In the genomic region with DNA sequence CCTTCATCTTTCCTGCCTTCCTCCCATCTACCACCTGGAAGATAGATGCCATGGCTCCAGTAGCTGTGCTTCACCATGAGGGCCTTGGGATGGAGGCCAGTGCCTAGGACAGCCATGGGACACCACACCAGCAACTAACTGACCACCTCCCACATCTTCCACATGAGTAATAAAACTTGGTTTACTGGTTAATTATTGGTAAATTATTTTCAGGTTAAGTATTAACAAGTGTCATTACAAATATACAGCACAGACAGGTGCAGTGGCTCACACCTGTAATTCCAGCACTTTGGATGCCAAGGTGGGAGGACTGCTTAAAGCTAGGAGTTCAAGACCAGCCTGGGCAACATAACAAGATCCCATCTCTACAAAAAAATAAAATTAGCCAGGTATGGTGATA, we compare ENCODE assay signal across 23 cellular contexts. TPM values are rescaled to one million over a fixed set of nuclear protein-coding genes. Genes with fewer than 3 reads are reported as not detected.
"Had no signal": no experiment of that assay in that cellular context is flagged by ENCODE, and none has a peak within 500 bp of the region (broad histone marks: within the 10 kb centered on the region; RNA-seq: fewer than 3 reads in every experiment).

No MANE protein-coding gene starts in this region.

- H3K27ac ChIP-seq: cardiac muscle cell, colonic mucosa, gastroesophageal sphincter, prostate gland, SJCRH30, spleen, suprapubic skin had no signal

- H3K4me1 ChIP-seq: colonic mucosa, prostate gland had no signal

- H3K36me3 Mint-ChIP-seq: activated naive CD4-positive, alpha-beta T cell treated with anti-CD3 and anti-CD28 coated beads, Interleukin-2, amount 50 U/mL, for 24 hours; naive B cell had no signal

- H3K27me3 Mint-ChIP-seq: activated naive CD4-positive, alpha-beta T cell treated with anti-CD3 and anti-CD28 coated beads, Interleukin-2, amount 50 U/mL, for 24 hours; naive B cell; stimulated activated naive CD8-positive, alpha-beta T cell treated with anti-CD3 and anti-CD28 coated beads, Interleukin-15, Interleukin-2, amounts not matched to agents 100 ng/mL and 50 ng/mL, for 24 hours had no signal

- ATAC-seq: activated T-cell treated with anti-CD3 and anti-CD28 coated beads, Interleukin-2, amount 50 U/mL, for 4 hours; esophagus mucosa; gastroesophageal sphincter had no signal

- H3K27me3 ChIP-seq: cardiac muscle cell, colonic mucosa, gastroesophageal sphincter, heart right ventricle, SJCRH30, spleen, suprapubic skin had no signal

- H3K36me3 ChIP-seq: cardiac muscle cell, colonic mucosa, heart right ventricle, prostate gland, SJCRH30, suprapubic skin had no signal

- H3K9me3 ChIP-seq: colonic mucosa, gastroesophageal sphincter, heart right ventricle, mucosa of descending colon, prostate gland, SJCRH30, spleen, suprapubic skin had no signal

- H3K9me3 Mint-ChIP-seq: activated naive CD4-positive, alpha-beta T cell treated with anti-CD3 and anti-CD28 coated beads, Interleukin-2, amount 50 U/mL, for 24 hours; activated T-cell treated with anti-CD3 and anti-CD28 coated beads, Interleukin-2, amount 50 U/mL, for 4 hours; neural crest cell; stimulated activated naive CD8-positive, alpha-beta T cell treated with anti-CD3 and anti-CD28 coated beads, Interleukin-15, Interleukin-2, amounts not matched to agents 100 ng/mL and 50 ng/mL, for 24 hours had no signal

- H3K4me3 Mint-ChIP-seq: activated naive CD4-positive, alpha-beta T cell treated with anti-CD3 and anti-CD28 coated beads, Interleukin-2, amount 50 U/mL, for 24 hours; activated T-cell treated with anti-CD3 and anti-CD28 coated beads, Interleukin-2, amount 50 U/mL, for 4 hours; naive B cell; neural crest cell; stimulated activated naive CD8-positive, alpha-beta T cell treated with anti-CD3 and anti-CD28 coated beads, Interleukin-15, Interleukin-2, amounts not matched to agents 100 ng/mL and 50 ng/mL, for 24 hours had no signal

- DNase-seq: activated CD4-positive, alpha-beta T cell treated with anti-CD3 and anti-CD28 coated beads, Interleukin-2, amount 50 U/mL, for 1 hour; activated CD4-positive, CD25-positive, alpha-beta regulatory T cell treated with anti-CD3 and anti-CD28 coated beads, Interleukin-2, amount 50 U/mL, for 72 hours; activated CD8-positive, alpha-beta memory T cell treated with anti-CD3 and anti-CD28 coated beads, Interleukin-2, amount 50 U/mL, for 4 hours; activated effector memory CD4-positive, alpha-beta T cell treated with Interleukin-2 at 50 U/mL for 16 hours; activated T-cell treated with anti-CD3 and anti-CD28 coated beads, Interleukin-2, amount 50 U/mL, for 4 hours; colonic mucosa; heart right ventricle; mesenchymal stem cell; naive B cell; SJCRH30; stimulated activated CD8-positive, alpha-beta memory T cell treated with anti-CD3 and anti-CD28 coated beads, Interleukin-4, amount 100 ng/mL, for 48 hours; trophoblast cell had no signal

- H3K4me3 ChIP-seq: cardiac muscle cell, colonic mucosa, gastroesophageal sphincter, heart right ventricle, mucosa of descending colon, prostate gland, SJCRH30, spleen, suprapubic skin had no signal

RNA-seq across cellular contexts. Expression of a gene that starts 31.6 kb away (rescaled TPM):
- total RNA-seq: kidney epithelial cell, mucosa of descending colon, SJCRH30 had no signal
